In genomic region chr3:9749333-9749662, GRCh38 we compare ENCODE assay signal across 8 cellular contexts. TPM values are rescaled to one million over a fixed set of nuclear protein-coding genes. Genes with fewer than 3 reads are reported as not detected.
DNase-seq lines count a peak whose midpoint lies in the region; ATAC-seq and TF ChIP-seq lines count a peak whose summit lies in the region.

No MANE protein-coding gene starts in this region.

- peaks cover 38% of the 10 kb centered on the region for H3K4me1 Mint-ChIP-seq in T-helper 1 cell treated with Interleukin-12 subunit alpha and Interleukin-12 subunit beta and Interleukin-4 antibody, amounts not matched to agents 30 μg/mL and 1 μg/mL, for 36 hours (ENCODE audit: low read depth)

- DNase-seq in fibroblast of villous mesenchyme (ENCODE audit: low read depth), result no peak
- no peak for DNase-seq in retinal pigment epithelial cell (ENCODE audit: low read depth)
- no peak for DNase-seq in kidney tubule cell (ENCODE audit: low spot score)
- no peak for DNase-seq in NCI-H2171 treated with DMSO at 0.1 percent for 48 hours (lab: John Stamatoyannopoulos, UW)
- no peak for DNase-seq in stimulated activated CD4-positive, alpha-beta T cell treated with anti-CD3 and anti-CD28 coated beads, Interleukin-15, amount 100 ng/mL, for 24 hours

- H3K27me3 Mint-ChIP-seq in T-helper 1 cell treated with Interleukin-12 subunit alpha and Interleukin-12 subunit beta and Interleukin-4 antibody, amounts not matched to agents 30 μg/mL and 1 μg/mL, for 36 hours (ENCODE audit: low read depth), result no peaks in the 10 kb centered on the region

- peak overlapping the region; percentile 86 for H3K4me3 ChIP-seq in fibroblast of villous mesenchyme (ENCODE audit: low read depth, low read length)
- peak overlapping the region; percentile 79 for H3K4me3 ChIP-seq in retinal pigment epithelial cell (ENCODE audit: low read length)

- peak overlapping the region; percentile 97 for H3K27ac Mint-ChIP-seq in T-helper 1 cell treated with Interleukin-12 subunit alpha and Interleukin-12 subunit beta and Interleukin-4 antibody, amounts not matched to agents 30 μg/mL and 1 μg/mL, for 36 hours

- H3K36me3 Mint-ChIP-seq in T-helper 1 cell treated with Interleukin-12 subunit alpha and Interleukin-12 subunit beta and Interleukin-4 antibody, amounts not matched to agents 30 μg/mL and 1 μg/mL, for 36 hours (ENCODE audit: low read depth), result peaks cover 48% of the 10 kb centered on the region

- peak overlapping the region; percentile 94 for H3K4me3 Mint-ChIP-seq in T-helper 1 cell treated with Interleukin-12 subunit alpha and Interleukin-12 subunit beta and Interleukin-4 antibody, amounts not matched to agents 30 μg/mL and 1 μg/mL, for 36 hours

- ATAC-seq in GM18519 (IDR thresholded peaks at IDR 0.05; ENCODE audit: low FRiP score, unreplicated experiment), result peak; percentile 1
- no peak for ATAC-seq in HG02642 (IDR thresholded peaks at IDR 0.05; ENCODE audit: poor library complexity, unreplicated experiment)

- TF ChIP-seq CTCF in fibroblast of villous mesenchyme (IDR thresholded peaks at IDR 0.05; ENCODE audit: insufficient read depth, low read depth, low read length) (no peak), retinal pigment epithelial cell (conservative IDR thresholded peaks at IDR 0.05; ENCODE audit: low read depth, low read length) (no peak)

- no peaks in the 10 kb centered on the region for H3K9me3 Mint-ChIP-seq in T-helper 1 cell treated with Interleukin-12 subunit alpha and Interleukin-12 subunit beta and Interleukin-4 antibody, amounts not matched to agents 30 μg/mL and 1 μg/mL, for 36 hours

RNA-seq across cellular contexts. Expression of gene OGG1, which starts 0.5 kb away (rescaled TPM):
- 19.0 and 32.2 TPM in 2 replicates for total RNA-seq in fibroblast of villous mesenchyme

RNA-seq across cellular contexts. Expression of gene BRPF1, which starts 17.8 kb away (rescaled TPM):
- 15.5 and 17.3 TPM in 2 replicates for total RNA-seq in fibroblast of villous mesenchyme

RNA-seq across cellular contexts. Expression of gene CAMK1, which starts 20.4 kb away (rescaled TPM):
- 27.6 and 30.0 TPM in 2 replicates for total RNA-seq in fibroblast of villous mesenchyme

RNA-seq across cellular contexts. Expression of gene TADA3, which starts 43.0 kb away (rescaled TPM):
- 92.4 and 109 TPM in 2 replicates for total RNA-seq in fibroblast of villous mesenchyme

RNA-seq across cellular contexts. Expression of gene ARPC4, which starts 43.6 kb away (rescaled TPM):
- 216 and 304 TPM in 2 replicates for total RNA-seq in fibroblast of villous mesenchyme
